ENCODE assay signal across 22 cellular contexts in genomic region chr3:42198709-42199108, GRCh38.
"Had no signal": no experiment of that assay in that cellular context is flagged by ENCODE, and none has a peak within 500 bp of the region (broad histone marks: within the 10 kb centered on the region; RNA-seq: fewer than 3 reads in every experiment).

No MANE protein-coding gene starts in this region.

- H3K9me3 ChIP-seq: colonic mucosa, esophagus muscularis mucosa, gastroesophageal sphincter, heart right ventricle, right atrium auricular region, stomach, thyroid gland had no signal

- H3K9ac ChIP-seq: neural progenitor cell, parathyroid adenoma had no signal

- H3K27me3 ChIP-seq: colonic mucosa, esophagus muscularis mucosa, foreskin keratinocyte, gastroesophageal sphincter, heart right ventricle, neural progenitor cell, right atrium auricular region, stomach, thyroid gland had no signal

- H3K4me2 ChIP-seq: neural progenitor cell, smooth muscle cell had no signal

- DNase-seq: colonic mucosa; effector CD8-positive, alpha-beta T cell; foreskin keratinocyte; heart right ventricle; immature natural killer cell; natural killer cell; stimulated activated CD4-positive, alpha-beta T cell treated with anti-CD3 and anti-CD28 coated beads, Interleukin-2, amount 100 ng/mL, for 24 hours; stimulated activated CD4-positive, alpha-beta T cell treated with anti-CD3 and anti-CD28 coated beads, Interleukin-4, amount 100 ng/mL, for 24 hours; stimulated activated naive CD4-positive, alpha-beta T cell treated with Interleukin-2 at 50 U/mL for 16 hours; stomach; thyroid gland had no signal

- ATAC-seq: foreskin keratinocyte, gastroesophageal sphincter, heart right ventricle, left lobe of liver, natural killer cell, sciatic nerve had no signal

- H3K4me1 ChIP-seq: colonic mucosa, foreskin keratinocyte, neural progenitor cell, parathyroid adenoma, thyroid gland had no signal

- H3K4me3 ChIP-seq: colonic mucosa, esophagus muscularis mucosa, gastroesophageal sphincter, heart right ventricle, lung, neural progenitor cell, right atrium auricular region, smooth muscle cell, stomach, thyroid gland had no signal

- FAIRE-seq: endothelial cell of umbilical vein, keratinocyte had no signal

- H3K79me2 ChIP-seq: parathyroid adenoma had no signal

- H3K27ac ChIP-seq: colonic mucosa, esophagus muscularis mucosa, foreskin keratinocyte, gastroesophageal sphincter, heart right ventricle, neural progenitor cell, parathyroid adenoma, right atrium auricular region, stomach, thyroid gland had no signal

- H2AFZ ChIP-seq: neural progenitor cell, parathyroid adenoma had no signal
